Comparison of ENCODE assay signal across 8 cellular contexts in the genomic region with DNA sequence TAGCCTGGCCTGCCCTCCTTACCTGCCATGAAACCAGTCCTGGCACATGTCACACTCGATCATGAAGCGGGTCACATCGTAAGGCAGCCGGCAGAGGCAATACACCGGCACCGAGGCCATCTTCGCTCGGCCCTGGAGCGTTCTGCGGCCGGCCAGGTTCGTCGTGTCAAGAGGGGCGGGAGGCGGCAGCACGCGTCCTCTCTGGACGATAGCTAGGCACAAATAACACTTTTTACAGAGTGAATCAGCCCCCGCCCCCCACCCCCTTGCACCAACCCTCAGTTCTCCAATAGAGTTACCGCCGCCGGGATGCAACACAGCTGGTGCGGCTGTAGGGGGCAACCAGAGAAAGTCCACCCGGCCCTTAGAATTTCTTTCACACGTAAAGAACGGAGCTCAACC. TPM values are rescaled to one million over a fixed set of nuclear protein-coding genes. Genes with fewer than 3 reads are reported as not detected.
DNase-seq lines count a peak whose midpoint lies in the region; ATAC-seq and TF ChIP-seq lines count a peak whose summit lies in the region.

No MANE protein-coding gene starts in this region.

- no peak for TF ChIP-seq POLR2A in erythroblast (IDR thresholded peaks at IDR 0.05; ENCODE audit: low read length)

- H3K9me3 ChIP-seq in A673 (ENCODE audit: low read depth, low read length, poor library complexity, severe bottlenecking), result no peaks in the 10 kb centered on the region

- peak overlapping the region; percentile 95 for H3K27ac Mint-ChIP-seq in activated CD8-positive, alpha-beta memory T cell treated with anti-CD3 and anti-CD28 coated beads, Interleukin-2, amount 10 ng/mL, durations not matched to agents 7 days and 5 days
- H3K27ac Mint-ChIP-seq in naive B cell, result peak overlapping the region in 5 of 6 donors; percentile 87 to 97 (median 92)

- peak; percentile 11 for ATAC-seq in activated CD8-positive, alpha-beta memory T cell treated with anti-CD3 and anti-CD28 coated beads, Interleukin-2, amount 10 ng/mL, durations not matched to agents 7 days and 5 days
- ATAC-seq in naive B cell (ENCODE audit: low read depth in 2 of 2), result no peak
- ATAC-seq in GM19397 (IDR thresholded peaks at IDR 0.05; ENCODE audit: unreplicated experiment), result no peak

- H3K9me3 Mint-ChIP-seq in activated CD8-positive, alpha-beta memory T cell treated with anti-CD3 and anti-CD28 coated beads, Interleukin-2, amount 10 ng/mL, durations not matched to agents 7 days and 5 days (ENCODE audit: low read depth), result no peaks in the 10 kb centered on the region
- peaks cover 0 to 8% (median 0%) of the 10 kb centered on the region in 7 donors for H3K9me3 Mint-ChIP-seq in naive B cell

- DNase-seq in A673 (ENCODE audit: low spot score) (peak; percentile 64), GM13976 (ENCODE audit: low spot score) (peak; percentile 55), NCI-H748 treated with DMSO at 0.1 percent for 48 hours (lab: John Stamatoyannopoulos, UW) (peak; percentile 7), erythroblast (lab: John Stamatoyannopoulos, UW) (peak; percentile 68 to 72), naive B cell (peak; percentile 20), substantia nigra (lab: John Stamatoyannopoulos, UW) (peak in 33 of 49 donors; percentile 0 to 38 (median 11))
- peak; percentile 63 for DNase-seq in activated CD8-positive, alpha-beta memory T cell treated with anti-CD3 and anti-CD28 coated beads, Interleukin-2, amount 10 ng/mL, durations not matched to agents 7 days and 5 days

- H3K4me3 Mint-ChIP-seq in activated CD8-positive, alpha-beta memory T cell treated with anti-CD3 and anti-CD28 coated beads, Interleukin-2, amount 10 ng/mL, durations not matched to agents 7 days and 5 days, result peak overlapping the region; percentile 96
- peak overlapping the region; percentile 88 to 95 (median 93) for H3K4me3 Mint-ChIP-seq in naive B cell

- CTCF ChIA-PET in A673 (lab: Charles Lee), result no interaction called here
- CTCF ChIA-PET in activated CD8-positive, alpha-beta memory T cell treated with anti-CD3 and anti-CD28 coated beads, Interleukin-2, amount 10 ng/mL, durations not matched to agents 7 days and 5 days (lab: Charles Lee), result interaction anchor here (0.6 to 1.1 kb wide), 3 partner anchors 44 to 397 kb away, joined by 3 read pairs; partner anchors contain the start of gene TSR2

- H3K27me3 ChIP-seq in A673 (replicated peaks; ENCODE audit: insufficient read depth, low read depth, low read length, poor library complexity), result no peaks in the 10 kb centered on the region

- peaks cover 11% of the 10 kb centered on the region for H3K36me3 ChIP-seq in A673 (ENCODE audit: insufficient read depth, low read length, poor library complexity, severe bottlenecking)

- in situ Hi-C loops in GM13976 (cut with MboI; ENCODE audit: low sequenced_read_pairs, unreplicated experiment), result no loop called here

- no peaks in the 10 kb centered on the region for H3K27me3 Mint-ChIP-seq in activated CD8-positive, alpha-beta memory T cell treated with anti-CD3 and anti-CD28 coated beads, Interleukin-2, amount 10 ng/mL, durations not matched to agents 7 days and 5 days
- H3K27me3 Mint-ChIP-seq in naive B cell, result no peaks in the 10 kb centered on the region

- peak overlapping the region; percentile 60 for H3K4me3 ChIP-seq in A673 (ENCODE audit: low read depth, low read length, poor library complexity, severe bottlenecking)

- intact Hi-C loops in A673 (cut with micrococcal nuclease; ENCODE audit: unreplicated experiment), result loop anchor here (5.0 kb wide), 1 partner anchor 400 kb away; the partner anchor contains the start of gene TSR2

- H3K36me3 Mint-ChIP-seq in activated CD8-positive, alpha-beta memory T cell treated with anti-CD3 and anti-CD28 coated beads, Interleukin-2, amount 10 ng/mL, durations not matched to agents 7 days and 5 days, result peaks cover 13% of the 10 kb centered on the region
- no peaks in the 10 kb centered on the region for H3K36me3 Mint-ChIP-seq in naive B cell

- peaks cover 18% of the 10 kb centered on the region for H3K4me1 Mint-ChIP-seq in activated CD8-positive, alpha-beta memory T cell treated with anti-CD3 and anti-CD28 coated beads, Interleukin-2, amount 10 ng/mL, durations not matched to agents 7 days and 5 days
- H3K4me1 Mint-ChIP-seq in naive B cell, result peaks cover 11 to 21% (median 14%) of the 10 kb centered on the region in 3 donors

- POLR2A ChIA-PET in A673 (lab: Charles Lee; ENCODE audit: low non-redundant PET), result interaction anchor here (0.7 kb wide), 1 partner anchor 397 kb away, joined by 3 read pairs; no protein-coding TSS in a partner anchor

- H3K4me1 ChIP-seq in A673 (ENCODE audit: insufficient read depth, low read length, poor library complexity, severe bottlenecking), result no peaks in the 10 kb centered on the region

- no TSS peak for BruUV-seq in A673 (replicated peaks; lab: Mats Ljungman, UMichigan)

- peak overlapping the region; percentile 92 for H3K27ac ChIP-seq in A673 (ENCODE audit: low read depth, low read length, poor library complexity, severe bottlenecking)
- H3K27ac ChIP-seq in substantia nigra (ENCODE audit: low read depth, low read length, poor library complexity, severe bottlenecking), result no peak overlapping the region

- TF ChIP-seq CTCF in A673 (conservative IDR thresholded peaks at IDR 0.05; ENCODE audit: low read depth, low read length), result peak; percentile 16; the same call in 1 of the 2 replicates
- TF ChIP-seq CTCF in GM13976 (IDR thresholded peaks at IDR 0.05; ENCODE audit: borderline replicate concordance, control extremely low read depth, extremely low read depth, insufficient read depth, missing control alignments), result peak; percentile 11

RNA-seq across cellular contexts. Expression of gene PHF8, which starts 1.7 kb away (rescaled TPM):
- total RNA-seq in A673 (2021), result 30.7 and 31.0 TPM in 2 replicates
- 10 to 100 TPM; 42.9 to 44.9 TPM for total RNA-seq in activated CD8-positive, alpha-beta memory T cell treated with anti-CD3 and anti-CD28 coated beads, Interleukin-2, amount 10 ng/mL, durations not matched to agents 7 days and 5 days
- polyA plus RNA-seq in naive B cell (ENCODE audit: low read depth in 6 of 6), result 10 to 100 TPM in 5 of 6 donors, 1 to 10 TPM in 1; 7.2 to 27.1 (median 20.1) TPM

Comparison
In these comparisons a context has a peak if more than half of its experiments do, and no peak if none do; other contexts are left out.
1. DNase-seq: peak in every context shown above with its lines; median percentile 70 in erythroblast; 64 in A673; 63 in activated CD8-positive, alpha-beta memory T cell treated with anti-CD3 and anti-CD28 coated beads, Interleukin-2, amount 10 ng/mL, durations not matched to agents 7 days and 5 days; 55 in GM13976; 20 in naive B cell; 11 in substantia nigra; 7 in NCI-H748 treated with DMSO at 0.1 percent for 48 hours.